32 cellular contexts compared by ENCODE assay signal in the genomic region with DNA sequence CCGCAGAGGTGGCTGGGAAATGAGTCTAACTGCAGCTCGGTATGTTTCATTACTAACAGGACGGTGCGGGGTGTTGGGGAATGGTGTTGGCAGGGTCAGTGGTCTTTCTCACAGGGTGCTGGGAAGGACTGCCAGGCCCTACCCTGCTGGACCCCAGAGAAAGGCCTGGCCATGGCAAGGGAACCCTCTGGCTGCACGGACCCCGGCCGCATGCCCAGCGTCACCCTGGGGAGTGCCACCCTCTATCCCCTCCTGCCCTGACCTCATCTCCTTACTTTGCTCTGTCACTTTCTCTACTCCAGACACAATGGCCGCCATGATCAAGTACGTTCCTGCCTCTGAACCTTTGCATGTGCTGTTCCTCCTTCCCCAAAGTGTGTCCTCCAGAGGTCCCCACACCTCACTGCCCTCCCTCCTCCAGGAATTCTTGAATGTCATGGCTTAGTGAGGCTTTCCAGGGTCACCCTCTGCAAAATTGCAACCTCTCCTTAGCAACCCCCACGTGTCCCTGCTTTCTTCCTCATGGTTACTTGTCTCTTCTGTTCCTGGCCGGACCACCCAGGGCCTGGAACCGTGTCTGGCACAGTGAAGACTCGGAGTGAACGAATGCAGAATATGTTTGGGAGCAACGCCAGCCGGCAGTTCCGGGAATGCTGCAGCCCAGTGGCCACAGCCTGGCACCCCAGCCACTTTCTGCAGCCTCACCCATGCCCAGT. TPM values are rescaled to one million over a fixed set of nuclear protein-coding genes. Genes with fewer than 3 reads are reported as not detected.
"Had no signal": no experiment of that assay in that cellular context is flagged by ENCODE, and none has a peak within 500 bp of the region (broad histone marks: within the 10 kb centered on the region; RNA-seq: fewer than 3 reads in every experiment).

No MANE protein-coding gene starts in this region.

- H3K27me3 ChIP-seq: heart right ventricle, hepatocyte, pancreas, right atrium auricular region, right lobe of liver, testis, thyroid gland, transverse colon, upper lobe of left lung had no signal

- DNase-seq: heart right ventricle; islet precursor cell; left ventricle myocardium inferior; mesendoderm; naive B cell; pancreas; psoas muscle; right lobe of liver; stimulated activated CD4-positive, alpha-beta T cell treated with anti-CD3 and anti-CD28 coated beads, Interleukin-1b, Interleukin-23, amount 100 ng/mL, for 48 hours; stimulated activated CD4-positive, alpha-beta T cell treated with anti-CD3 and anti-CD28 coated beads, Interleukin-2, amount 100 ng/mL, for 48 hours; stimulated activated CD4-positive, alpha-beta T cell treated with anti-CD3 and anti-CD28 coated beads, Interleukin-4, amount 100 ng/mL, for 4 hours; stimulated activated CD8-positive, alpha-beta memory T cell treated with anti-CD3 and anti-CD28 coated beads, Interleukin-4, amount 100 ng/mL, for 48 hours; stimulated activated naive B cell treated with anti-CD40 and anti-IgM and Interleukin-4, amounts not matched to agents 10 μg/mL and 1 μg/mL and 100 μg/mL, for 72 hours; stimulated activated naive CD8-positive, alpha-beta T cell treated with anti-CD3 and anti-CD28 coated beads, Interleukin-15, Interleukin-2, amounts not matched to agents 100 U/mL and 50 U/mL, for 24 hours; stomach; testis; thyroid gland; transverse colon had no signal

- H3K4me1 ChIP-seq: heart right ventricle, left ventricle myocardium inferior, pancreas, psoas muscle, right atrium auricular region, right lobe of liver, stomach, testis, thyroid gland, transverse colon, upper lobe of left lung had no signal

- H3K9me3 ChIP-seq: left ventricle myocardium inferior, pancreas, psoas muscle, right atrium auricular region, right lobe of liver, stomach, testis, thyroid gland, transverse colon, upper lobe of left lung had no signal

- H3K9me3 Mint-ChIP-seq: neural crest cell had no signal

- H3K4me2 ChIP-seq: hepatocyte, smooth muscle cell had no signal

- H3K36me3 ChIP-seq: heart right ventricle, left ventricle myocardium inferior, pancreas, right atrium auricular region, right lobe of liver, stomach, thyroid gland, transverse colon, upper lobe of left lung had no signal

- H3K27ac ChIP-seq: heart right ventricle, hepatocyte, left ventricle myocardium inferior, pancreas, psoas muscle, right atrium auricular region, right lobe of liver, stomach, testis, thyroid gland, transverse colon, upper lobe of left lung had no signal

- ATAC-seq: heart right ventricle; pancreas; psoas muscle; stimulated activated naive B cell treated with anti-CD40 and anti-IgM and Interleukin-4, amounts not matched to agents 10 μg/mL and 1 μg/mL and 100 μg/mL, for 72 hours had no signal

- H2AFZ ChIP-seq: hepatocyte had no signal

- H3K4me3 Mint-ChIP-seq: mesothelial cell of epicardium; naive B cell; nephron; neural crest cell; stimulated activated naive B cell treated with anti-CD40 and anti-IgM and Interleukin-4, amounts not matched to agents 10 μg/mL and 1 μg/mL and 100 μg/mL, for 72 hours had no signal

- H3K27ac Mint-ChIP-seq: mesothelial cell of epicardium; naive B cell; stimulated activated naive B cell treated with anti-CD40 and anti-IgM and Interleukin-4, amounts not matched to agents 10 μg/mL and 1 μg/mL and 100 μg/mL, for 72 hours had no signal

- H3K36me3 Mint-ChIP-seq: mesothelial cell of epicardium; naive B cell; stimulated activated naive B cell treated with anti-CD40 and anti-IgM and Interleukin-4, amounts not matched to agents 10 μg/mL and 1 μg/mL and 100 μg/mL, for 72 hours had no signal

- H3K79me2 ChIP-seq: hepatocyte had no signal

- H3K4me3 ChIP-seq: heart right ventricle, hepatocyte, left ventricle myocardium inferior, lung, pancreas, psoas muscle, right atrium auricular region, right lobe of liver, smooth muscle cell, stomach, testis, thyroid gland, transverse colon, upper lobe of left lung had no signal

- H3K4me1 Mint-ChIP-seq: mesothelial cell of epicardium; naive B cell; neural crest cell; stimulated activated naive B cell treated with anti-CD40 and anti-IgM and Interleukin-4, amounts not matched to agents 10 μg/mL and 1 μg/mL and 100 μg/mL, for 72 hours had no signal

RNA-seq across cellular contexts. Expression of a gene that starts 15.2 kb away (rescaled TPM):
- total RNA-seq: hepatocyte, kidney epithelial cell, mesothelial cell of epicardium, mononuclear cell, neural crest cell, psoas muscle, renal cortical epithelial cell, skeletal muscle tissue, smooth muscle cell had no signal
- polyA plus RNA-seq: smooth muscle cell had no signal

RNA-seq across cellular contexts. Expression of a gene that starts 33.7 kb away (rescaled TPM):
- total RNA-seq: heart right ventricle, hepatocyte, kidney epithelial cell, left ventricle myocardium inferior, lower leg skin, lung, mesothelial cell of epicardium, mononuclear cell, neural crest cell, omental fat pad, pancreas, renal cortical epithelial cell, right atrium auricular region, right lobe of liver, skeletal muscle tissue, smooth muscle cell, stomach, thyroid gland, transverse colon, upper lobe of left lung had no signal
- polyA plus RNA-seq: heart right ventricle, hepatocyte, lung, smooth muscle cell, stomach had no signal
